1 cellular context compared by ENCODE assay signal in the genomic region with DNA sequence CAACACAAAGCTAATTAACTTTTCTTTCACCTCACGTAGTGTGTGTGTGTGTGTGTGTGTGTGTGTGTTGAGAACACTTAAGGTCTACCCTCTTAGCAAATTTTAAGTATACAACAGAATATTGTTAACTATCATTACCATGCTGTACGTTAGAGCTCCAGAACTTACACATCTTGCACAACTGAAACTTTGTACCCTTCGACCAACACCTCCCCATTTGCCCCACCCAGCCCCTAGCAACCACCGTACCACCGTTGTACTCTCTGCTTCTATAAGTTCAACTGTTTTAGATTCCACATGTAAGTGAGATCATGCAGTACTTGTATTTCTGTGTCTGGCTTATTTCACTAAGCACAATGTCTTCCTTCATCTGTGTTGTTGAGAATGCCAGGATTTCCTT.
TF ChIP-seq lines count a peak whose summit lies in the region.

No MANE protein-coding gene starts in this region.

TF ChIP-seq in HepG2, 621 proteins besides CTCF, POLR2A, EP300 and RAD21:
- TF ChIP-seq MAZ (IDR thresholded peaks at IDR 0.05; ENCODE audit: borderline replicate concordance, low read depth, low read length) (0 out of 2 replicates have a peak, but pooled peaks have one; percentile 26), MAZ (CRISPR knock-in tag; IDR thresholded peaks at IDR 0.05; ENCODE audit: low read depth) (no peak), CEBPG (CRISPR knock-in tag; IDR thresholded peaks at IDR 0.05) (peak; percentile 63), NCOR1 (IDR thresholded peaks at IDR 0.05; ENCODE audit: borderline replicate concordance, low read length) (peak; percentile 55; the same call in 1 of the 2 replicates), ZKSCAN1 (IDR thresholded peaks at IDR 0.05; ENCODE audit: low read length) (no peak), REL (CRISPR knock-in tag; conservative IDR thresholded peaks at IDR 0.05) (no peak), SAFB2 (CRISPR knock-in tag; IDR thresholded peaks at IDR 0.05; ENCODE audit: borderline replicate concordance, low read depth) (no peak), HNF4G (IDR thresholded peaks at IDR 0.05; ENCODE audit: borderline replicate concordance, low read depth, low read length) (peak; percentile 73), HNF4G (CRISPR knock-in tag; IDR thresholded peaks at IDR 0.05; ENCODE audit: borderline replicate concordance, low read depth) (no peak), HNF4A (CRISPR knock-in tag; IDR thresholded peaks at IDR 0.05) (peak; percentile 66), CEBPB (IDR thresholded peaks at IDR 0.05; ENCODE audit: borderline replicate concordance, low read depth, low read length) (peak; percentile 63; the same call in 1 of the 2 replicates)
- TF ChIP-seq, protein P1, sequence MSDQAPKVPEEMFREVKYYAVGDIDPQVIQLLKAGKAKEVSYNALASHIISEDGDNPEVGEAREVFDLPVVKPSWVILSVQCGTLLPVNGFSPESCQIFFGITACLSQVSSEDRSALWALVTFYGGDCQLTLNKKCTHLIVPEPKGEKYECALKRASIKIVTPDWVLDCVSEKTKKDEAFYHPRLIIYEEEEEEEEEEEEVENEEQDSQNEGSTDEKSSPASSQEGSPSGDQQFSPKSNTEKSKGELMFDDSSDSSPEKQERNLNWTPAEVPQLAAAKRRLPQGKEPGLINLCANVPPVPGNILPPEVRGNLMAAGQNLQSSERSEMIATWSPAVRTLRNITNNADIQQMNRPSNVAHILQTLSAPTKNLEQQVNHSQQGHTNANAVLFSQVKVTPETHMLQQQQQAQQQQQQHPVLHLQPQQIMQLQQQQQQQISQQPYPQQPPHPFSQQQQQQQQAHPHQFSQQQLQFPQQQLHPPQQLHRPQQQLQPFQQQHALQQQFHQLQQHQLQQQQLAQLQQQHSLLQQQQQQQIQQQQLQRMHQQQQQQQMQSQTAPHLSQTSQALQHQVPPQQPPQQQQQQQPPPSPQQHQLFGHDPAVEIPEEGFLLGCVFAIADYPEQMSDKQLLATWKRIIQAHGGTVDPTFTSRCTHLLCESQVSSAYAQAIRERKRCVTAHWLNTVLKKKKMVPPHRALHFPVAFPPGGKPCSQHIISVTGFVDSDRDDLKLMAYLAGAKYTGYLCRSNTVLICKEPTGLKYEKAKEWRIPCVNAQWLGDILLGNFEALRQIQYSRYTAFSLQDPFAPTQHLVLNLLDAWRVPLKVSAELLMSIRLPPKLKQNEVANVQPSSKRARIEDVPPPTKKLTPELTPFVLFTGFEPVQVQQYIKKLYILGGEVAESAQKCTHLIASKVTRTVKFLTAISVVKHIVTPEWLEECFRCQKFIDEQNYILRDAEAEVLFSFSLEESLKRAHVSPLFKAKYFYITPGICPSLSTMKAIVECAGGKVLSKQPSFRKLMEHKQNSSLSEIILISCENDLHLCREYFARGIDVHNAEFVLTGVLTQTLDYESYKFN (CRISPR knock-in tag; conservative IDR thresholded peaks at IDR 0.05) = no peak
- TF ChIP-seq, protein P2, sequence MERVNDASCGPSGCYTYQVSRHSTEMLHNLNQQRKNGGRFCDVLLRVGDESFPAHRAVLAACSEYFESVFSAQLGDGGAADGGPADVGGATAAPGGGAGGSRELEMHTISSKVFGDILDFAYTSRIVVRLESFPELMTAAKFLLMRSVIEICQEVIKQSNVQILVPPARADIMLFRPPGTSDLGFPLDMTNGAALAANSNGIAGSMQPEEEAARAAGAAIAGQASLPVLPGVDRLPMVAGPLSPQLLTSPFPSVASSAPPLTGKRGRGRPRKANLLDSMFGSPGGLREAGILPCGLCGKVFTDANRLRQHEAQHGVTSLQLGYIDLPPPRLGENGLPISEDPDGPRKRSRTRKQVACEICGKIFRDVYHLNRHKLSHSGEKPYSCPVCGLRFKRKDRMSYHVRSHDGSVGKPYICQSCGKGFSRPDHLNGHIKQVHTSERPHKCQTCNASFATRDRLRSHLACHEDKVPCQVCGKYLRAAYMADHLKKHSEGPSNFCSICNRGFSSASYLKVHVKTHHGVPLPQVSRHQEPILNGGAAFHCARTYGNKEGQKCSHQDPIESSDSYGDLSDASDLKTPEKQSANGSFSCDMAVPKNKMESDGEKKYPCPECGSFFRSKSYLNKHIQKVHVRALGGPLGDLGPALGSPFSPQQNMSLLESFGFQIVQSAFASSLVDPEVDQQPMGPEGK (CRISPR knock-in tag; IDR thresholded peaks at IDR 0.05) = 0 out of 2 replicates have a peak, but pooled peaks have one; percentile 39
